16 cellular contexts compared by ENCODE assay signal in genomic region chr11:104657083-104657482, GRCh38.
DNase-seq lines count a peak whose midpoint lies in the region; ATAC-seq and TF ChIP-seq lines count a peak whose summit lies in the region.
"Had no signal": no experiment of that assay in that cellular context is flagged by ENCODE, and none has a peak within 500 bp of the region (broad histone marks: within the 10 kb centered on the region; RNA-seq: fewer than 3 reads in every experiment).

No MANE protein-coding gene starts in this region.

- no peak overlapping the region for H3K18ac ChIP-seq in trophoblast cell (ENCODE audit: low read length)

- peaks cover 12% of the 10 kb centered on the region for H3K9me3 Mint-ChIP-seq in activated CD8-positive, alpha-beta memory T cell treated with anti-CD3 and anti-CD28 coated beads, Interleukin-2, amount 10 ng/mL, durations not matched to agents 7 days and 5 days (ENCODE audit: low read depth)
- peaks cover 8 to 11% of the 10 kb centered on the region in 2 donors for H3K9me3 Mint-ChIP-seq in activated naive CD4-positive, alpha-beta T cell treated with anti-CD3 and anti-CD28 coated beads, Interleukin-2, amount 50 U/mL, for 72 hours
- no peaks in the 10 kb centered on the region for H3K9me3 Mint-ChIP-seq in activated naive CD4-positive, alpha-beta T cell treated with anti-CD3 and anti-CD28 coated beads for 36 hours
- peaks cover 8% of the 10 kb centered on the region for H3K9me3 Mint-ChIP-seq in T-helper 2 cell treated with Interferon-gamma antibody and Interleukin-4, amounts not matched to agents 5 μg/mL and 100 μg/mL, for 36 hours
- H3K9me3 Mint-ChIP-seq in activated T-helper 1 cell treated with anti-CD3 and anti-CD28 coated beads, Interleukin-12 subunit alpha, Interleukin-12 subunit beta, Interleukin-2, Interleukin-4 antibody, amounts not matched to agents 30 ng/mL and 10 ng/mL and 1 ng/mL, durations not matched to agents 14 hours and 24 hours and 36 hours = peaks cover 29% of the 10 kb centered on the region

- H2BK12ac ChIP-seq in trophoblast cell (ENCODE audit: low read length) = no peak overlapping the region

- no peak overlapping the region for H3K23ac ChIP-seq in trophoblast cell (ENCODE audit: low read length)

- CTCF ChIA-PET in activated CD8-positive, alpha-beta memory T cell treated with anti-CD3 and anti-CD28 coated beads, Interleukin-2, amount 10 ng/mL, durations not matched to agents 7 days and 5 days (lab: Charles Lee) = no interaction called here
- CTCF ChIA-PET in activated naive CD4-positive, alpha-beta T cell treated with anti-CD3 and anti-CD28 coated beads for 36 hours (lab: Charles Lee) = no interaction called here

- H3K36me3 Mint-ChIP-seq in activated CD8-positive, alpha-beta memory T cell treated with anti-CD3 and anti-CD28 coated beads, Interleukin-2, amount 10 ng/mL, durations not matched to agents 7 days and 5 days = peaks cover 44% of the 10 kb centered on the region
- H3K36me3 Mint-ChIP-seq in activated naive CD4-positive, alpha-beta T cell treated with anti-CD3 and anti-CD28 coated beads, Interleukin-2, amount 50 U/mL, for 72 hours = no peaks in the 10 kb centered on the region
- no peaks in the 10 kb centered on the region for H3K36me3 Mint-ChIP-seq in activated naive CD4-positive, alpha-beta T cell treated with anti-CD3 and anti-CD28 coated beads for 36 hours (ENCODE audit: low read depth)
- H3K36me3 Mint-ChIP-seq in T-helper 2 cell treated with Interferon-gamma antibody and Interleukin-4, amounts not matched to agents 5 μg/mL and 100 μg/mL, for 36 hours (ENCODE audit: low read depth) = peaks cover 7% of the 10 kb centered on the region
- peaks cover 2% of the 10 kb centered on the region for H3K36me3 Mint-ChIP-seq in activated T-helper 1 cell treated with anti-CD3 and anti-CD28 coated beads, Interleukin-12 subunit alpha, Interleukin-12 subunit beta, Interleukin-2, Interleukin-4 antibody, amounts not matched to agents 30 ng/mL and 10 ng/mL and 1 ng/mL, durations not matched to agents 14 hours and 24 hours and 36 hours (ENCODE audit: low read depth)
- H3K36me3 Mint-ChIP-seq: CD4-positive, alpha-beta memory T cell had no signal

- in situ Hi-C loops in GM13976 (cut with MboI; ENCODE audit: low sequenced_read_pairs, unreplicated experiment) = no loop called here

- no peak for TF ChIP-seq CTCF in GM13976 (IDR thresholded peaks at IDR 0.05; ENCODE audit: borderline replicate concordance, control extremely low read depth, extremely low read depth, insufficient read depth, missing control alignments)

- H3K27me3 ChIP-seq in trophoblast cell (ENCODE audit: insufficient read depth, low read length) = no peaks in the 10 kb centered on the region

- no peaks in the 10 kb centered on the region for H3K4me1 ChIP-seq in trophoblast cell (ENCODE audit: control insufficient read depth in 1 of 2, insufficient read depth in 2 of 2, low read length in 2 of 2)

- WGBS in trophoblast cell (ENCODE audit: extremely low coverage, insufficient coverage, insufficient read length) = no CpG with 5 or more reads among the region's 2 CpGs

- H3K4me3 ChIP-seq in trophoblast cell (ENCODE audit: low read depth, low read length) = no peak overlapping the region

- no peak overlapping the region for H3K4me2 ChIP-seq in trophoblast cell (ENCODE audit: low read length)

- no peak overlapping the region for H2AFZ ChIP-seq in trophoblast cell (ENCODE audit: insufficient read depth, low read length, poor library complexity)

- H3K27ac ChIP-seq in trophoblast cell (ENCODE audit: low read depth, low read length) = no peak overlapping the region

- H4K12ac ChIP-seq in trophoblast cell (ENCODE audit: low read depth, low read length) = no peak overlapping the region

- no peak overlapping the region for H3K9ac ChIP-seq in trophoblast cell (ENCODE audit: low read length)

- H4K8ac ChIP-seq in trophoblast cell (ENCODE audit: low read depth, low read length) = no peak overlapping the region

- H2BK5ac ChIP-seq in trophoblast cell (ENCODE audit: low read depth, low read length, poor library complexity) = no peak overlapping the region

- no peaks in the 10 kb centered on the region for H3K36me3 ChIP-seq in trophoblast cell (ENCODE audit: control insufficient read depth in 1 of 2, insufficient read depth in 2 of 2, low read length in 2 of 2)

- peaks cover 45% of the 10 kb centered on the region for H3K4me1 Mint-ChIP-seq in activated CD8-positive, alpha-beta memory T cell treated with anti-CD3 and anti-CD28 coated beads, Interleukin-2, amount 10 ng/mL, durations not matched to agents 7 days and 5 days
- H3K4me1 Mint-ChIP-seq in activated naive CD4-positive, alpha-beta T cell treated with anti-CD3 and anti-CD28 coated beads for 36 hours (ENCODE audit: low read depth) = peaks cover 20% of the 10 kb centered on the region
- peaks cover 41% of the 10 kb centered on the region for H3K4me1 Mint-ChIP-seq in T-helper 2 cell treated with Interferon-gamma antibody and Interleukin-4, amounts not matched to agents 5 μg/mL and 100 μg/mL, for 36 hours (ENCODE audit: low read depth)
- H3K4me1 Mint-ChIP-seq in activated T-helper 1 cell treated with anti-CD3 and anti-CD28 coated beads, Interleukin-12 subunit alpha, Interleukin-12 subunit beta, Interleukin-2, Interleukin-4 antibody, amounts not matched to agents 30 ng/mL and 10 ng/mL and 1 ng/mL, durations not matched to agents 14 hours and 24 hours and 36 hours (ENCODE audit: low read depth) = peaks cover 33% of the 10 kb centered on the region
- H3K4me1 Mint-ChIP-seq: B cell had no signal

- H3K79me2 ChIP-seq in trophoblast cell (ENCODE audit: control insufficient read depth, insufficient read depth, low read length, poor library complexity) = no peaks in the 10 kb centered on the region

- H3K14ac ChIP-seq in trophoblast cell (ENCODE audit: low read length) = no peak overlapping the region

- no peaks in the 10 kb centered on the region for H3K27me3 Mint-ChIP-seq in activated CD8-positive, alpha-beta memory T cell treated with anti-CD3 and anti-CD28 coated beads, Interleukin-2, amount 10 ng/mL, durations not matched to agents 7 days and 5 days
- H3K27me3 Mint-ChIP-seq in activated naive CD4-positive, alpha-beta T cell treated with anti-CD3 and anti-CD28 coated beads for 36 hours (ENCODE audit: low read depth) = peaks cover 2% of the 10 kb centered on the region
- no peaks in the 10 kb centered on the region for H3K27me3 Mint-ChIP-seq in T-helper 2 cell treated with Interferon-gamma antibody and Interleukin-4, amounts not matched to agents 5 μg/mL and 100 μg/mL, for 36 hours (ENCODE audit: low read depth)
- H3K27me3 Mint-ChIP-seq in activated T-helper 1 cell treated with anti-CD3 and anti-CD28 coated beads, Interleukin-12 subunit alpha, Interleukin-12 subunit beta, Interleukin-2, Interleukin-4 antibody, amounts not matched to agents 30 ng/mL and 10 ng/mL and 1 ng/mL, durations not matched to agents 14 hours and 24 hours and 36 hours (ENCODE audit: insufficient read depth) = no peaks in the 10 kb centered on the region
- H3K27me3 Mint-ChIP-seq: CD4-positive, alpha-beta memory T cell had no signal

- H3K27ac Mint-ChIP-seq in activated CD8-positive, alpha-beta memory T cell treated with anti-CD3 and anti-CD28 coated beads, Interleukin-2, amount 10 ng/mL, durations not matched to agents 7 days and 5 days = peak overlapping the region; percentile 62
- peak overlapping the region in 1 of 2 donors; percentile 20 for H3K27ac Mint-ChIP-seq in activated naive CD4-positive, alpha-beta T cell treated with anti-CD3 and anti-CD28 coated beads, Interleukin-2, amount 50 U/mL, for 72 hours
- H3K27ac Mint-ChIP-seq in activated naive CD4-positive, alpha-beta T cell treated with anti-CD3 and anti-CD28 coated beads for 36 hours = no peak overlapping the region
- H3K27ac Mint-ChIP-seq in T-helper 2 cell treated with Interferon-gamma antibody and Interleukin-4, amounts not matched to agents 5 μg/mL and 100 μg/mL, for 36 hours = peak overlapping the region; percentile 29
- H3K27ac Mint-ChIP-seq in activated T-helper 1 cell treated with anti-CD3 and anti-CD28 coated beads, Interleukin-12 subunit alpha, Interleukin-12 subunit beta, Interleukin-2, Interleukin-4 antibody, amounts not matched to agents 30 ng/mL and 10 ng/mL and 1 ng/mL, durations not matched to agents 14 hours and 24 hours and 36 hours = no peak overlapping the region
- H3K27ac Mint-ChIP-seq: B cell, H9 had no signal

- H3K9me3 ChIP-seq in trophoblast cell (ENCODE audit: insufficient read depth, low read depth, low read length) = no peaks in the 10 kb centered on the region

- intact Hi-C loops in activated naive CD4-positive, alpha-beta T cell treated with anti-CD3 and anti-CD28 coated beads for 36 hours (cut with micrococcal nuclease) = loop anchor here (1.0 to 5.0 kb wide), 4 partner anchors 12 to 311 kb away; partner anchors contain the start of genes CASP12 and CASP4
- intact Hi-C loops in activated T-helper 1 cell treated with anti-CD3 and anti-CD28 coated beads, Interleukin-12 subunit alpha, Interleukin-12 subunit beta, Interleukin-2, Interleukin-4 antibody, amounts not matched to agents 30 ng/mL and 10 ng/mL and 1 ng/mL, durations not matched to agents 14 hours and 24 hours and 36 hours (cut with micrococcal nuclease) = loop anchor here (1.0 to 2.0 kb wide), 2 partner anchors 42 to 48 kb away; no protein-coding TSS in a partner anchor

- H2AK5ac ChIP-seq in trophoblast cell (ENCODE audit: low read length) = no peak overlapping the region

- H3K79me1 ChIP-seq in trophoblast cell (ENCODE audit: low read length) = no peaks in the 10 kb centered on the region

- H3K4me3 Mint-ChIP-seq in activated CD8-positive, alpha-beta memory T cell treated with anti-CD3 and anti-CD28 coated beads, Interleukin-2, amount 10 ng/mL, durations not matched to agents 7 days and 5 days = no peak overlapping the region
- no peak overlapping the region for H3K4me3 Mint-ChIP-seq in activated naive CD4-positive, alpha-beta T cell treated with anti-CD3 and anti-CD28 coated beads for 36 hours
- peak overlapping the region; percentile 32 for H3K4me3 Mint-ChIP-seq in T-helper 2 cell treated with Interferon-gamma antibody and Interleukin-4, amounts not matched to agents 5 μg/mL and 100 μg/mL, for 36 hours
- peak overlapping the region; percentile 11 for H3K4me3 Mint-ChIP-seq in activated T-helper 1 cell treated with anti-CD3 and anti-CD28 coated beads, Interleukin-12 subunit alpha, Interleukin-12 subunit beta, Interleukin-2, Interleukin-4 antibody, amounts not matched to agents 30 ng/mL and 10 ng/mL and 1 ng/mL, durations not matched to agents 14 hours and 24 hours and 36 hours
- H3K4me3 Mint-ChIP-seq: B cell; CD4-positive, alpha-beta memory T cell; H9 had no signal

- no peak overlapping the region for H2BK120ac ChIP-seq in trophoblast cell (ENCODE audit: insufficient read depth, low read length, poor library complexity)

- ATAC-seq in activated CD8-positive, alpha-beta memory T cell treated with anti-CD3 and anti-CD28 coated beads, Interleukin-2, amount 10 ng/mL, durations not matched to agents 7 days and 5 days = peak; percentile 60
- ATAC-seq in activated naive CD4-positive, alpha-beta T cell treated with anti-CD3 and anti-CD28 coated beads, Interleukin-2, amount 50 U/mL, for 72 hours = peak; percentile 53 to 94

- H3K4ac ChIP-seq in trophoblast cell (ENCODE audit: low read depth, low read length) = no peak overlapping the region

- DNase-seq in activated CD8-positive, alpha-beta memory T cell treated with anti-CD3 and anti-CD28 coated beads, Interleukin-2, amount 10 ng/mL, durations not matched to agents 7 days and 5 days = no peak
- no peak for DNase-seq in activated CD8-positive, alpha-beta memory T cell treated with anti-CD3 and anti-CD28 coated beads for 24 hours
- DNase-seq in activated naive CD4-positive, alpha-beta T cell treated with anti-CD3 and anti-CD28 coated beads, Interleukin-2, amount 50 U/mL, for 72 hours (ENCODE audit: low spot score in 2 of 2) = no peak
- no peak for DNase-seq in activated naive CD4-positive, alpha-beta T cell treated with anti-CD3 and anti-CD28 coated beads for 36 hours
- no peak for DNase-seq in T-helper 2 cell treated with Interferon-gamma antibody and Interleukin-4, amounts not matched to agents 5 μg/mL and 100 μg/mL, for 36 hours (ENCODE audit: low spot score)
- no peak for DNase-seq in activated T-helper 1 cell treated with anti-CD3 and anti-CD28 coated beads, Interleukin-12 subunit alpha, Interleukin-12 subunit beta, Interleukin-2, Interleukin-4 antibody, amounts not matched to agents 30 ng/mL and 10 ng/mL and 1 ng/mL, durations not matched to agents 14 hours and 24 hours and 36 hours (ENCODE audit: low spot score)
- no peak for DNase-seq in GM13976 (ENCODE audit: low spot score)
- DNase-seq in trophoblast cell = no peak
- DNase-seq: C1 segment of cervical spinal cord; CD4-positive, alpha-beta memory T cell; DMS153; DMS79 treated with DMSO at 0.1 percent for 48 hours; EL; GOT3; H9 had no signal

- H4K91ac ChIP-seq in trophoblast cell (ENCODE audit: low read depth, low read length) = no peak overlapping the region

Comparison
In these comparisons a context has a peak if more than half of its experiments do, and no peak if none do; other contexts are left out.
1. H3K27ac Mint-ChIP-seq: peak in activated CD8-positive, alpha-beta memory T cell treated with anti-CD3 and anti-CD28 coated beads, Interleukin-2, amount 10 ng/mL, durations not matched to agents 7 days and 5 days (single experiment) and T-helper 2 cell treated with Interferon-gamma antibody and Interleukin-4, amounts not matched to agents 5 μg/mL and 100 μg/mL, for 36 hours (single experiment); none in activated naive CD4-positive, alpha-beta T cell treated with anti-CD3 and anti-CD28 coated beads for 36 hours (single experiment) and activated T-helper 1 cell treated with anti-CD3 and anti-CD28 coated beads, Interleukin-12 subunit alpha, Interleukin-12 subunit beta, Interleukin-2, Interleukin-4 antibody, amounts not matched to agents 30 ng/mL and 10 ng/mL and 1 ng/mL, durations not matched to agents 14 hours and 24 hours and 36 hours (single experiment).
2. H3K4me3 Mint-ChIP-seq: peak in T-helper 2 cell treated with Interferon-gamma antibody and Interleukin-4, amounts not matched to agents 5 μg/mL and 100 μg/mL, for 36 hours (single experiment) and activated T-helper 1 cell treated with anti-CD3 and anti-CD28 coated beads, Interleukin-12 subunit alpha, Interleukin-12 subunit beta, Interleukin-2, Interleukin-4 antibody, amounts not matched to agents 30 ng/mL and 10 ng/mL and 1 ng/mL, durations not matched to agents 14 hours and 24 hours and 36 hours (single experiment); none in activated CD8-positive, alpha-beta memory T cell treated with anti-CD3 and anti-CD28 coated beads, Interleukin-2, amount 10 ng/mL, durations not matched to agents 7 days and 5 days (single experiment) and activated naive CD4-positive, alpha-beta T cell treated with anti-CD3 and anti-CD28 coated beads for 36 hours (single experiment).